Comparison of ENCODE assay signal across 1 cellular context in the genomic region with DNA sequence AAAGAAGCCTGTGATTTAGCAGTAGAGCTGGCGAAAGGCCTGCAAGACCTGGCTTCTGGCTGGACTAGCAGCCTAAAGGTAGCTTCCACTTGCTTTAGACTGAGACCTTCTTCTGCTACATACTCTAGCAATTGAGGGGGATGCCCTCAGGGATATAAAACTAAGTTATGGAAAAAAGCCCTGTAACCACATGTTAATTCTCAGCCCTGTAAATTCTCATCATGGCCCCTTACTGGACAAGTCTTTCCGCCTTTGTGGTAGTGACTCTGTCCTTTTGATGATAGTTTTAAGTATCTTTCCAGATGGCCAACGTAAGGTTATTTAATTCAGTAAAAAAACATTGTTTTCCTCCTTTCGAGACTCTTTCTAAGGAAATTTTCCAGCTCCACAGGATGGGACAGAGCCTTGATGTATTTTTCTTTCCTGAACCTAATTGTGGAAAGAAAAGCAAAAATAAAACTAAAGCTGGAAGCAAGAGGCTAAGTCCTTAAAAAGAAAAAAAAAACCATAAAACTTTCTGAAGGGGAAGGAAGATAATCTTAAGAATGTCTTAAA.
TF ChIP-seq lines count a peak whose summit lies in the region.

No MANE protein-coding gene starts in this region.

TF ChIP-seq in GM23338, 12 proteins besides CTCF, POLR2A, EP300 and RAD21 (continued from another document):
- TF ChIP-seq, protein P1, sequence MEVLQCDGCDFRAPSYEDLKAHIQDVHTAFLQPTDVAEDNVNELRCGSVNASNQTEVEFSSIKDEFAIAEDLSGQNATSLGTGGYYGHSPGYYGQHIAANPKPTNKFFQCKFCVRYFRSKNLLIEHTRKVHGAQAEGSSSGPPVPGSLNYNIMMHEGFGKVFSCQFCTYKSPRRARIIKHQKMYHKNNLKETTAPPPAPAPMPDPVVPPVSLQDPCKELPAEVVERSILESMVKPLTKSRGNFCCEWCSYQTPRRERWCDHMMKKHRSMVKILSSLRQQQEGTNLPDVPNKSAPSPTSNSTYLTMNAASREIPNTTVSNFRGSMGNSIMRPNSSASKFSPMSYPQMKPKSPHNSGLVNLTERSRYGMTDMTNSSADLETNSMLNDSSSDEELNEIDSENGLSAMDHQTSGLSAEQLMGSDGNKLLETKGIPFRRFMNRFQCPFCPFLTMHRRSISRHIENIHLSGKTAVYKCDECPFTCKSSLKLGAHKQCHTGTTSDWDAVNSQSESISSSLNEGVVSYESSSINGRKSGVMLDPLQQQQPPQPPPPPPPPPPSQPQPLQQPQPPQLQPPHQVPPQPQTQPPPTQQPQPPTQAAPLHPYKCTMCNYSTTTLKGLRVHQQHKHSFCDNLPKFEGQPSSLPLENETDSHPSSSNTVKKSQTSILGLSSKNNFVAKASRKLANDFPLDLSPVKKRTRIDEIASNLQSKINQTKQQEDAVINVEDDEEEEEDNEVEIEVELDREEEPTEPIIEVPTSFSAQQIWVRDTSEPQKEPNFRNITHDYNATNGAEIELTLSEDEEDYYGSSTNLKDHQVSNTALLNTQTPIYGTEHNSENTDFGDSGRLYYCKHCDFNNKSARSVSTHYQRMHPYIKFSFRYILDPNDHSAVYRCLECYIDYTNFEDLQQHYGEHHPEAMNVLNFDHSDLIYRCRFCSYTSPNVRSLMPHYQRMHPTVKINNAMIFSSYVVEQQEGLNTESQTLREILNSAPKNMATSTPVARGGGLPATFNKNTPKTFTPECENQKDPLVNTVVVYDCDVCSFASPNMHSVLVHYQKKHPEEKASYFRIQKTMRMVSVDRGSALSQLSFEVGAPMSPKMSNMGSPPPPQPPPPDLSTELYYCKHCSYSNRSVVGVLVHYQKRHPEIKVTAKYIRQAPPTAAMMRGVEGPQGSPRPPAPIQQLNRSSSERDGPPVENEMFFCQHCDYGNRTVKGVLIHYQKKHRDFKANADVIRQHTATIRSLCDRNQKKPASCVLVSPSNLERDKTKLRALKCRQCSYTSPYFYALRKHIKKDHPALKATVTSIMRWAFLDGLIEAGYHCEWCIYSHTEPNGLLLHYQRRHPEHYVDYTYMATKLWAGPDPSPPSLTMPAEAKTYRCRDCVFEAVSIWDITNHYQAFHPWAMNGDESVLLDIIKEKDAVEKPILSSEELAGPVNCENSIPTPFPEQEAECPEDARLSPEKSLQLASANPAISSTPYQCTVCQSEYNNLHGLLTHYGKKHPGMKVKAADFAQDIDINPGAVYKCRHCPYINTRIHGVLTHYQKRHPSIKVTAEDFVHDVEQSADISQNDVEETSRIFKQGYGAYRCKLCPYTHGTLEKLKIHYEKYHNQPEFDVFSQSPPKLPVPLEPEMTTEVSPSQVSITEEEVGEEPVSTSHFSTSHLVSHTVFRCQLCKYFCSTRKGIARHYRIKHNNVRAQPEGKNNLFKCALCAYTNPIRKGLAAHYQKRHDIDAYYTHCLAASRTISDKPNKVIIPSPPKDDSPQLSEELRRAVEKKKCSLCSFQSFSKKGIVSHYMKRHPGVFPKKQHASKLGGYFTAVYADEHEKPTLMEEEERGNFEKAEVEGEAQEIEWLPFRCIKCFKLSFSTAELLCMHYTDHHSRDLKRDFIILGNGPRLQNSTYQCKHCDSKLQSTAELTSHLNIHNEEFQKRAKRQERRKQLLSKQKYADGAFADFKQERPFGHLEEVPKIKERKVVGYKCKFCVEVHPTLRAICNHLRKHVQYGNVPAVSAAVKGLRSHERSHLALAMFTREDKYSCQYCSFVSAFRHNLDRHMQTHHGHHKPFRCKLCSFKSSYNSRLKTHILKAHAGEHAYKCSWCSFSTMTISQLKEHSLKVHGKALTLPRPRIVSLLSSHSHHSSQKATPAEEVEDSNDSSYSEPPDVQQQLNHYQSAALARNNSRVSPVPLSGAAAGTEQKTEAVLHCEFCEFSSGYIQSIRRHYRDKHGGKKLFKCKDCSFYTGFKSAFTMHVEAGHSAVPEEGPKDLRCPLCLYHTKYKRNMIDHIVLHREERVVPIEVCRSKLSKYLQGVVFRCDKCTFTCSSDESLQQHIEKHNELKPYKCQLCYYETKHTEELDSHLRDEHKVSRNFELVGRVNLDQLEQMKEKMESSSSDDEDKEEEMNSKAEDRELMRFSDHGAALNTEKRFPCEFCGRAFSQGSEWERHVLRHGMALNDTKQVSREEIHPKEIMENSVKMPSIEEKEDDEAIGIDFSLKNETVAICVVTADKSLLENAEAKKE (CRISPR knock-in tag; IDR thresholded peaks at IDR 0.05) = no peak
- no peak for TF ChIP-seq STAT1 (IDR thresholded peaks at IDR 0.05; ENCODE audit: unreplicated experiment)
- TF ChIP-seq POLR2AphosphoS5 (IDR thresholded peaks at IDR 0.05; ENCODE audit: low read depth) = no peak
- TF ChIP-seq EZH2phosphoT487 (IDR thresholded peaks at IDR 0.05; ENCODE audit: unreplicated experiment) = no peak
- no peak for TF ChIP-seq REST (IDR thresholded peaks at IDR 0.05; ENCODE audit: unreplicated experiment)
- TF ChIP-seq NANOG (IDR thresholded peaks at IDR 0.05; ENCODE audit: borderline replicate concordance) = no peak
- no peak for TF ChIP-seq ZNF114 (CRISPR knock-in tag; IDR thresholded peaks at IDR 0.05)
- no peak for TF ChIP-seq ZNF331 (CRISPR knock-in tag; IDR thresholded peaks at IDR 0.05; ENCODE audit: low read depth)
- TF ChIP-seq, protein P2, sequence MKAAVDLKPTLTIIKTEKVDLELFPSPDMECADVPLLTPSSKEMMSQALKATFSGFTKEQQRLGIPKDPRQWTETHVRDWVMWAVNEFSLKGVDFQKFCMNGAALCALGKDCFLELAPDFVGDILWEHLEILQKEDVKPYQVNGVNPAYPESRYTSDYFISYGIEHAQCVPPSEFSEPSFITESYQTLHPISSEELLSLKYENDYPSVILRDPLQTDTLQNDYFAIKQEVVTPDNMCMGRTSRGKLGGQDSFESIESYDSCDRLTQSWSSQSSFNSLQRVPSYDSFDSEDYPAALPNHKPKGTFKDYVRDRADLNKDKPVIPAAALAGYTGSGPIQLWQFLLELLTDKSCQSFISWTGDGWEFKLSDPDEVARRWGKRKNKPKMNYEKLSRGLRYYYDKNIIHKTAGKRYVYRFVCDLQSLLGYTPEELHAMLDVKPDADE (IDR thresholded peaks at IDR 0.05) = no peak
